ENCODE assay signal across 17 cellular contexts in the genomic region with DNA sequence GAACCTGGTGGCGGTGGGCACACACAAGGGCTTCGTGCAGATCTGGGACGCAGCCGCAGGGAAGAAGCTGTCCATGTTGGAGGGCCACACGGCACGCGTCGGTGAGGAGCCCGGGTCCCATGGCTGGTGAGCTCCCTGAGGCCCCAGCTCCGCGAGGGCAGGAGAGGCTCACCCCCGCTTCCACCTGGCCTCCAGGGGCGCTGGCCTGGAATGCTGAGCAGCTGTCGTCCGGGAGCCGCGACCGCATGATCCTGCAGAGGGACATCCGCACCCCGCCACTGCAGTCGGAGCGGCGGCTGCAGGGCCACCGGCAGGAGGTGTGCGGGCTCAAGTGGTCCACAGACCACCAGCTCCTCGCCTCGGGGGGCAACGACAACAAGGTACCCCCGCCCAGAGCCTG. TPM values are rescaled to one million over a fixed set of nuclear protein-coding genes. Genes with fewer than 3 reads are reported as not detected.
DNase-seq lines count a peak whose midpoint lies in the region; FAIRE-seq and TF ChIP-seq lines count a peak whose summit lies in the region.
"Had no signal": no experiment of that assay in that cellular context is flagged by ENCODE, and none has a peak within 500 bp of the region (broad histone marks: within the 10 kb centered on the region; RNA-seq: fewer than 3 reads in every experiment).

No MANE protein-coding gene starts in this region.

- no peak overlapping the region for H2BK15ac ChIP-seq in H1 (ENCODE audit: low read length)

- no peak for TF ChIP-seq EP300 in H1 (IDR thresholded peaks at IDR 0.05; ENCODE audit: borderline replicate concordance in 1 of 2, low read depth in 2 of 2, low read length in 2 of 2)

- TF ChIP-seq POLR2A in H1 (IDR thresholded peaks at IDR 0.05; ENCODE audit: control extremely low read depth in 1 of 2, low read depth in 2 of 2, low read length in 2 of 2) = no peak

- H3K27ac ChIP-seq in RWPE1 = 0 out of 2 replicates have a peak overlapping the region, but pooled peaks have one; percentile 5
- H3K27ac ChIP-seq in H1 (ENCODE audit: low read depth, low read length) = no peak overlapping the region
- H3K27ac ChIP-seq: BLaER1, C4-2B had no signal

- H4K5ac ChIP-seq in H1 (ENCODE audit: insufficient read length, low read depth, low read length) = no peak overlapping the region

- H2BK5ac ChIP-seq in H1 (ENCODE audit: low read depth, low read length) = no peak overlapping the region

- no peak overlapping the region for H2BK12ac ChIP-seq in H1 (ENCODE audit: low read depth, low read length)

- H3K79me2 ChIP-seq in H1 (ENCODE audit: control insufficient read depth in 1 of 2, insufficient read depth in 2 of 2, low read length in 2 of 2) = no peaks in the 10 kb centered on the region

- H4K8ac ChIP-seq in H1 (ENCODE audit: extremely low read depth, insufficient read depth, low read length) = peak overlapping the region; percentile 85; the same call in 1 of the 2 replicates

- peaks cover 1 to 9% of the 10 kb centered on the region in 2 experiments for H4K20me1 ChIP-seq in H1 (replicated peaks in 1 of 2; ENCODE audit: control insufficient read depth in 1 of 2, insufficient read depth in 2 of 2, low read length in 2 of 2)

- no peak overlapping the region for H3K18ac ChIP-seq in H1 (ENCODE audit: extremely low read depth, low read length)

- FAIRE-seq in H1 (lab: Jason Lieb, UNC) = no peak
- FAIRE-seq: G401.6, GM12878, H54 had no signal

- no peaks in the 10 kb centered on the region for H3K79me1 ChIP-seq in H1 (ENCODE audit: low read depth, low read length)

- no peak overlapping the region for H3K56ac ChIP-seq in H1 (replicated peaks; ENCODE audit: insufficient read length, low read depth, low read length)

- no peak overlapping the region for H2BK20ac ChIP-seq in H1 (ENCODE audit: low read length)

- TF ChIP-seq RAD21 in H1 (IDR thresholded peaks at IDR 0.05 in 1 of 2, conservative IDR thresholded peaks at IDR 0.05 in 1 of 2; ENCODE audit: low read depth in 2 of 2, low read length in 2 of 2) = no peak

- H3K9ac ChIP-seq in H1 (replicated peaks in 1 of 4; ENCODE audit: extremely low read depth in 1 of 4, low read depth in 3 of 4, low read length in 3 of 4) = no peak overlapping the region
- H3K9ac ChIP-seq: BLaER1 had no signal

- H3K23ac ChIP-seq in H1 (ENCODE audit: insufficient read length) = no peak overlapping the region

- DNase-seq in H7 (peak; percentile 80), RWPE1 (ENCODE audit: low spot score) (no peak), H1 (ENCODE audit: low read depth in 1 of 2, low spot score in 2 of 2) (no peak), HUDEP-2 (lab: John Stamatoyannopoulos, UW; ENCODE audit: unreplicated experiment in 76 of 76) (no peak), GOT3 (lab: John Stamatoyannopoulos, UW) (no peak), NCI-H128 (lab: John Stamatoyannopoulos, UW; ENCODE audit: unreplicated experiment) (no peak)
- DNase-seq: Caco-2; CD4-positive, CD25-positive, alpha-beta regulatory T cell; CD8-positive, alpha-beta T cell; DMS153; DND-41 had no signal

- H3K4me3 ChIP-seq in H7 (ENCODE audit: insufficient read depth, low read depth, low read length) = no peak overlapping the region
- H3K4me3 ChIP-seq in H1 (ENCODE audit: extremely low read depth in 1 of 4, insufficient read depth in 2 of 4, low read depth in 3 of 4, low read length in 4 of 4) = no peak overlapping the region
- H3K4me3 ChIP-seq: BLaER1, GM12878 had no signal

- H3K4me2 ChIP-seq in H1 (ENCODE audit: insufficient read depth in 1 of 2, low read depth in 2 of 2, low read length in 2 of 2) = no peak overlapping the region
- H3K4me2 ChIP-seq: BLaER1 had no signal

- H2BK120ac ChIP-seq in H1 (replicated peaks; ENCODE audit: low read depth, low read length) = no peak overlapping the region

- peaks cover 9% of the 10 kb centered on the region; the same call in 1 of the 2 replicates for H3K23me2 ChIP-seq in H1 (ENCODE audit: low read depth, low read length)

- no peak overlapping the region for H4K91ac ChIP-seq in H1 (replicated peaks; ENCODE audit: insufficient read length, low read length)

- WGBS in H1 (ENCODE audit: extremely low coverage in 1 of 2, insufficient coverage in 1 of 2, insufficient read length in 1 of 2, insufficient replicate concordance in 2 of 2, low coverage in 1 of 2, low lambda C conversion rate in 2 of 2, missing lambda C conversion rate in 1 of 2), 2 experiments = 92% methylated on average over 23 of the region's 29 CpGs; no CpG with 5 or more reads in 1 of the 2 experiments

- H3K4ac ChIP-seq in H1 (replicated peaks; ENCODE audit: insufficient read length, low read depth, low read length) = no peak overlapping the region

- H3K36me3 ChIP-seq in H7 (replicated peaks; ENCODE audit: control insufficient read depth, insufficient read depth, low read length) (peaks cover 7% of the 10 kb centered on the region), H1 (ENCODE audit: control insufficient read depth in 2 of 4, insufficient read depth in 4 of 4, low read length in 3 of 4) (peaks cover 7 to 44% (median 26%) of the 10 kb centered on the region in 4 experiments; a peak in 7 of 8 replicates)

- TF ChIP-seq CTCF in RWPE1 (conservative IDR thresholded peaks at IDR 0.05; ENCODE audit: low read depth) (no peak), H1 (IDR thresholded peaks at IDR 0.05; ENCODE audit: control extremely low read depth in 1 of 3, insufficient read depth in 1 of 3, low read depth in 1 of 3, low read length in 3 of 3) (peak in 2 of 3 experiments; percentile 8 to 28; a peak in 2 of 4 replicates)

- no peak overlapping the region for H2AFZ ChIP-seq in H1 (ENCODE audit: low read length)

- POLR2A ChIA-PET in RWPE1 (lab: Yijun Ruan, JAX; ENCODE audit: low non-redundant PET) = no interaction called here
- POLR2A ChIA-PET in H1 (lab: Charles Lee; ENCODE audit: partially characterized antibody) = interaction anchor here (0.8 to 2.1 kb wide), 10 partner anchors 9 to 63 kb away, joined by 3 to 7 read pairs (median 4); a partner anchor contains a TSS

- no peak overlapping the region for H2AK5ac ChIP-seq in H1 (ENCODE audit: low read depth, low read length)

- CTCF ChIA-PET in RWPE1 (lab: Yijun Ruan, JAX) (no interaction called here), H1 (lab: Charles Lee; ENCODE audit: partially characterized antibody) (interaction anchor here (0.6 to 6.9 kb wide), 7 partner anchors 12 to 607 kb away, joined by 3 to 54 read pairs (median 4); a partner anchor contains a TSS)

- no peaks in the 10 kb centered on the region; a peak in 1 of 7 replicates for H3K4me1 ChIP-seq in H1 (replicated peaks in 1 of 4; ENCODE audit: control insufficient read depth in 3 of 4, insufficient read depth in 4 of 4, low read length in 3 of 4)
- H3K4me1 ChIP-seq: Caco-2 had no signal

- H3K27me3 ChIP-seq in H7 (ENCODE audit: control insufficient read depth, insufficient read depth, low read length) (no peaks in the 10 kb centered on the region), H1 (replicated peaks in 1 of 4; ENCODE audit: control insufficient read depth in 3 of 4, extremely low read depth in 1 of 4, insufficient read depth in 3 of 4, low read length in 3 of 4) (no peaks in the 10 kb centered on the region)
- H3K27me3 ChIP-seq: BLaER1 had no signal

- no peak overlapping the region for H3K14ac ChIP-seq in H1 (ENCODE audit: insufficient read length)

- no peaks in the 10 kb centered on the region for H3K9me3 ChIP-seq in H1 (ENCODE audit: insufficient read depth in 2 of 2, low read depth in 1 of 2, low read length in 1 of 2)
- H3K9me3 ChIP-seq: BLaER1, Caco-2 had no signal

RNA-seq across cellular contexts. Expression of a gene that starts 7.3 kb away (rescaled TPM):
- total RNA-seq in H7 (2014; rRNA removed; shearing (Covaris generic)) = 1.6 TPM in 1 of 2 replicates, not detected in the other
- total RNA-seq in H1 (2021; fragmentation: NEBNext Ultra II Directional; extraction: Animal tissue kit (Norgen Biotek cat#: 25700)) = 1.0 and 1.1 TPM in 2 replicates
- polyA plus RNA-seq in H1 (2011; rRNA removed) = 0.49 TPM in 1 of 2 replicates, not detected in the other
- polyA plus RNA-seq in H1 (2011; cell fraction: cytosol; rRNA removed) = 0.34 TPM
- polyA plus RNA-seq in H1 (2011; cell fraction: nucleus; rRNA removed) = 6.0 TPM
- 0.94 to 2.2 TPM (median 1.6 TPM) in 3 of 4 replicates, not detected in the other for polyA plus RNA-seq in H1 (2012, experiment 1 of 2)
- 1.3 TPM for polyA plus RNA-seq in H1 (2012, experiment 2 of 2)
- 0.45 TPM for polyA plus RNA-seq in H1 (2013, experiment 1 of 2)
- polyA plus RNA-seq in H1 (2013, experiment 2 of 2) = 0.17 TPM
- 0.32 TPM in 1 of 2 replicates, not detected in the other for polyA minus RNA-seq in H1 (2011; rRNA and poly(A)+ RNA removed)
- polyA minus RNA-seq in H1 (2011; cell fraction: cytosol; rRNA and poly(A)+ RNA removed) = not detected
- polyA minus RNA-seq in H1 (2011; cell fraction: nucleus; rRNA and poly(A)+ RNA removed) = not detected
- total RNA-seq: A172 had no signal

RNA-seq across cellular contexts. Expression of a gene that starts 25.6 kb away (rescaled TPM):
- total RNA-seq in H7 (2014; rRNA removed; shearing (Covaris generic)) = 71.6 and 76.6 TPM in 2 replicates
- 35.5 and 36.9 TPM in 2 replicates for total RNA-seq in H1 (2021; fragmentation: NEBNext Ultra II Directional; extraction: Animal tissue kit (Norgen Biotek cat#: 25700))
- 21.6 and 35.0 TPM in 2 replicates for polyA plus RNA-seq in H1 (2011; rRNA removed)
- polyA plus RNA-seq in H1 (2011; cell fraction: cytosol; rRNA removed) = 24.1 TPM
- polyA plus RNA-seq in H1 (2011; cell fraction: nucleus; rRNA removed) = 109 TPM
- 26.5 to 36.4 TPM (median 30.8 TPM) in 4 replicates for polyA plus RNA-seq in H1 (2012, experiment 1 of 2)
- polyA plus RNA-seq in H1 (2012, experiment 2 of 2) = 19.9 TPM
- polyA plus RNA-seq in H1 (2013, experiment 1 of 2) = 21.4 TPM
- polyA plus RNA-seq in H1 (2013, experiment 2 of 2) = 20.2 TPM
- 20.4 and 21.5 TPM in 2 replicates for polyA minus RNA-seq in H1 (2011; rRNA and poly(A)+ RNA removed)
- polyA minus RNA-seq in H1 (2011; cell fraction: cytosol; rRNA and poly(A)+ RNA removed) = 32.5 TPM
- 35.9 TPM for polyA minus RNA-seq in H1 (2011; cell fraction: nucleus; rRNA and poly(A)+ RNA removed)

RNA-seq across cellular contexts. Expression of a gene that starts 25.7 kb away (rescaled TPM):
- 34.6 and 42.3 TPM in 2 replicates for total RNA-seq in H7 (2014; rRNA removed; shearing (Covaris generic))
- 59.6 and 62.5 TPM in 2 replicates for total RNA-seq in H1 (2021; fragmentation: NEBNext Ultra II Directional; extraction: Animal tissue kit (Norgen Biotek cat#: 25700))
- polyA plus RNA-seq in H1 (2011; rRNA removed) = 71.3 and 110 TPM in 2 replicates
- polyA plus RNA-seq in H1 (2011; cell fraction: cytosol; rRNA removed) = 71.6 TPM
- polyA plus RNA-seq in H1 (2011; cell fraction: nucleus; rRNA removed) = 146 TPM
- 48.8 to 71.1 TPM (median 62.8 TPM) in 4 replicates for polyA plus RNA-seq in H1 (2012, experiment 1 of 2)
- polyA plus RNA-seq in H1 (2012, experiment 2 of 2) = 48.1 TPM
- polyA plus RNA-seq in H1 (2013, experiment 1 of 2) = 64.5 TPM
- 71.3 TPM for polyA plus RNA-seq in H1 (2013, experiment 2 of 2)
- polyA minus RNA-seq in H1 (2011; rRNA and poly(A)+ RNA removed) = 30.6 and 31.0 TPM in 2 replicates
- 48.5 TPM for polyA minus RNA-seq in H1 (2011; cell fraction: cytosol; rRNA and poly(A)+ RNA removed)
- polyA minus RNA-seq in H1 (2011; cell fraction: nucleus; rRNA and poly(A)+ RNA removed) = 41.9 TPM

RNA-seq across cellular contexts. Expression of a gene that starts 31.2 kb away (rescaled TPM):
- 24.1 and 32.1 TPM in 2 replicates for total RNA-seq in H7 (2014; rRNA removed; shearing (Covaris generic))
- 17.7 and 19.1 TPM in 2 replicates for total RNA-seq in H1 (2021; fragmentation: NEBNext Ultra II Directional; extraction: Animal tissue kit (Norgen Biotek cat#: 25700))
- polyA plus RNA-seq in H1 (2011; rRNA removed) = 7.3 and 12.7 TPM in 2 replicates
- 15.9 TPM for polyA plus RNA-seq in H1 (2011; cell fraction: cytosol; rRNA removed)
- 11.2 TPM for polyA plus RNA-seq in H1 (2011; cell fraction: nucleus; rRNA removed)
- 10.4 to 19.5 TPM (median 17.7 TPM) in 4 replicates for polyA plus RNA-seq in H1 (2012, experiment 1 of 2)
- polyA plus RNA-seq in H1 (2012, experiment 2 of 2) = 10.3 TPM
- 5.3 TPM for polyA plus RNA-seq in H1 (2013, experiment 1 of 2)
- polyA plus RNA-seq in H1 (2013, experiment 2 of 2) = 5.6 TPM
- 2.0 and 2.4 TPM in 2 replicates for polyA minus RNA-seq in H1 (2011; rRNA and poly(A)+ RNA removed)
- polyA minus RNA-seq in H1 (2011; cell fraction: cytosol; rRNA and poly(A)+ RNA removed) = 8.9 TPM
- polyA minus RNA-seq in H1 (2011; cell fraction: nucleus; rRNA and poly(A)+ RNA removed) = 8.9 TPM

RNA-seq across cellular contexts. Expression of a gene that starts 41.0 kb away (rescaled TPM):
- 109 and 124 TPM in 2 replicates for total RNA-seq in H7 (2014; rRNA removed; shearing (Covaris generic))
- 74.2 and 76.1 TPM in 2 replicates for total RNA-seq in H1 (2021; fragmentation: NEBNext Ultra II Directional; extraction: Animal tissue kit (Norgen Biotek cat#: 25700))
- polyA plus RNA-seq in H1 (2011; rRNA removed) = 42.9 and 63.9 TPM in 2 replicates
- 62.4 TPM for polyA plus RNA-seq in H1 (2011; cell fraction: cytosol; rRNA removed)
- 98.9 TPM for polyA plus RNA-seq in H1 (2011; cell fraction: nucleus; rRNA removed)
- polyA plus RNA-seq in H1 (2012, experiment 1 of 2) = 44.6 to 66.7 TPM (median 62.4 TPM) in 4 replicates
- polyA plus RNA-seq in H1 (2012, experiment 2 of 2) = 60.0 TPM
- 69.5 TPM for polyA plus RNA-seq in H1 (2013, experiment 1 of 2)
- polyA plus RNA-seq in H1 (2013, experiment 2 of 2) = 62.3 TPM
- 5.2 and 6.5 TPM in 2 replicates for polyA minus RNA-seq in H1 (2011; rRNA and poly(A)+ RNA removed)
- polyA minus RNA-seq in H1 (2011; cell fraction: cytosol; rRNA and poly(A)+ RNA removed) = 25.2 TPM
- 26.3 TPM for polyA minus RNA-seq in H1 (2011; cell fraction: nucleus; rRNA and poly(A)+ RNA removed)
